In the genomic region with DNA sequence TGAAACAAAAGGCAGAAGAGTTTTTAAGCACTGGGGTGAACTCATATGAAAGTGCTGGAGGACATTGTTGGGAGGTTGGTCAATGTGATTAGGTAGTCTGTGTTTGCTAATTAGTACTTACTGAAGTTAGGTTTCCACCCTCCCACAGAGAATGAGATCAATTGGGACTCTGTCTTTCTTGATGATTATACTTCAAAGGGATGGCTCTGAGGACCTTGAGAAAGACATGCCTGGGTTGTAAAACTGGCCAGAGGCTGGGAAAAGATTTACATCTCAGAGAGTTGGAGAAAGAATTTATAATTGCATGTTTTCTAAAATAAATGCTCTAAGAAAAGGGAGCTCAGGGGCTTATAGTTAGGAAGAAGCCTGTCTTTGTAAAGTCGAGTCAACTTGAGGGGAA, we compare ENCODE assay signal across 22 cellular contexts.
DNase-seq lines count a peak whose midpoint lies in the region; ATAC-seq, FAIRE-seq and TF ChIP-seq lines count a peak whose summit lies in the region.
"Had no signal": no experiment of that assay in that cellular context is flagged by ENCODE, and none has a peak within 500 bp of the region (broad histone marks: within the 10 kb centered on the region; RNA-seq: fewer than 3 reads in every experiment).

No MANE protein-coding gene starts in this region.

- H3K9me3 ChIP-seq in GM12878 (replicated peaks; ENCODE audit: control insufficient read depth, insufficient read depth, low read length): no peaks in the 10 kb centered on the region
- H3K9me3 ChIP-seq: A549, BE2C, BLaER1, Caco-2 had no signal

- in situ Hi-C loops in GM12878 (cut with MboI): no loop called here

- CTCF ChIA-PET in GM12878 (lab: Yijun Ruan, JAX): interaction anchor here (0.5 to 2.4 kb wide), 4 partner anchors 30 to 1440 kb away, joined by 3 to 7 read pairs (median 4); no protein-coding TSS in a partner anchor

- 0% methylated on average over 1 of the region's 1 CpG for WGBS in GM12878 (ENCODE audit: insufficient coverage, insufficient replicate concordance, low lambda C conversion rate, missing lambda C conversion rate)
- WGBS in mesendoderm (ENCODE audit: extremely low coverage, insufficient coverage, low lambda C conversion rate): no CpG with 5 or more reads among the region's 1 CpG

- peak; percentile 28 for DNase-seq in COLO829 (ENCODE audit: low spot score)
- no peak for DNase-seq in GM12878 (ENCODE audit: low read depth, low spot score)
- peak; percentile 27 for DNase-seq in mesendoderm
- DNase-seq in NCI-H1694 treated with DMSO at 0.1 percent for 48 hours (lab: John Stamatoyannopoulos, UW): no peak
- no peak for DNase-seq in AG08395 (ENCODE audit: low spot score)
- DNase-seq in H7: no peak
- DNase-seq: BE2C; C1 segment of cervical spinal cord; Caco-2; Calu3; CD4-positive, alpha-beta memory T cell; CD4-positive, CD25-positive, alpha-beta regulatory T cell; CD8-positive, alpha-beta memory T cell; DMS79 treated with DMSO at 0.1 percent for 48 hours; GDM1 had no signal

- H3K4ac ChIP-seq in mesendoderm (ENCODE audit: low read depth, low read length): no peak overlapping the region

- BruUV-seq in GM12878 (replicated peaks; lab: Mats Ljungman, UMichigan): no TSS peak

- no peaks in the 10 kb centered on the region for H3K27me3 ChIP-seq in GM12878 (replicated peaks in 1 of 2; ENCODE audit: control insufficient read depth in 2 of 2, insufficient read depth in 2 of 2, low read length in 1 of 2)
- H3K27me3 ChIP-seq in mesendoderm (ENCODE audit: insufficient read depth, low read length, poor library complexity): no peaks in the 10 kb centered on the region
- H3K27me3 ChIP-seq in H7 (ENCODE audit: control insufficient read depth, insufficient read depth, low read length): no peaks in the 10 kb centered on the region
- H3K27me3 ChIP-seq: BE2C, BLaER1 had no signal

- H4K5ac ChIP-seq in mesendoderm (ENCODE audit: low read length): no peak overlapping the region

- H3K18ac ChIP-seq in mesendoderm (ENCODE audit: low read length): no peak overlapping the region

- peak; percentile 6 for ATAC-seq in GM18868 (IDR thresholded peaks at IDR 0.05; ENCODE audit: unreplicated experiment)
- peak; percentile 21; the same call in 1 of the 3 replicates for ATAC-seq in GM12878
- no peak for ATAC-seq in HG03521 (IDR thresholded peaks at IDR 0.05; ENCODE audit: unreplicated experiment)
- ATAC-seq: A549 had no signal

- H3K4me2 ChIP-seq in GM12878 (ENCODE audit: control insufficient read depth, insufficient read depth) (no peak overlapping the region), mesendoderm (ENCODE audit: low read length) (no peak overlapping the region)
- H3K4me2 ChIP-seq: A549, BLaER1 had no signal

- no peak overlapping the region for H4K8ac ChIP-seq in mesendoderm (ENCODE audit: low read depth, low read length)

- H3K56ac ChIP-seq in mesendoderm (ENCODE audit: low read length): no peak overlapping the region

- no peaks in the 10 kb centered on the region for H3K79me2 ChIP-seq in GM12878 (ENCODE audit: control insufficient read depth, insufficient read depth, low read length)
- no peaks in the 10 kb centered on the region for H3K79me2 ChIP-seq in mesendoderm (ENCODE audit: control insufficient read depth, insufficient read depth, low read length)

- no peak for TF ChIP-seq RAD21 in GM12878 (IDR thresholded peaks at IDR 0.05; ENCODE audit: insufficient read depth, low read depth, low read length)

- no peak overlapping the region for H2AFZ ChIP-seq in GM12878 (ENCODE audit: control insufficient read depth, low read depth, low read length)

- POLR2A ChIA-PET in GM12878 (lab: Charles Lee): no interaction called here

- no peak overlapping the region for H2BK120ac ChIP-seq in mesendoderm (ENCODE audit: low read depth, low read length)

- H3K79me1 ChIP-seq in mesendoderm (ENCODE audit: low read length): no peaks in the 10 kb centered on the region

- H2AK5ac ChIP-seq in mesendoderm (ENCODE audit: low read length): no peak overlapping the region

- no peak for TF ChIP-seq POLR2A in GM12878 (IDR thresholded peaks at IDR 0.05; ENCODE audit: low read depth, low read length)

- no peaks in the 10 kb centered on the region for H4K20me1 ChIP-seq in GM12878 (ENCODE audit: control insufficient read depth, insufficient read depth)
- H4K20me1 ChIP-seq: BLaER1 had no signal

- H3K4me1 ChIP-seq in GM12878 (ENCODE audit: control insufficient read depth, insufficient read depth, low read length): no peaks in the 10 kb centered on the region
- H3K4me1 ChIP-seq in mesendoderm (ENCODE audit: control insufficient read depth, low read depth, low read length): no peaks in the 10 kb centered on the region
- H3K4me1 ChIP-seq: BE2C, Caco-2 had no signal

- H3K27ac ChIP-seq in GM12878 (ENCODE audit: control insufficient read depth, insufficient read depth) (no peak overlapping the region), mesendoderm (ENCODE audit: low read depth, low read length) (no peak overlapping the region)
- H3K27ac ChIP-seq: 22Rv1, A549, BLaER1 had no signal

- no peak for FAIRE-seq in GM12878 (lab: Jason Lieb, UNC)
- FAIRE-seq: A549, D721Med, GM12891 had no signal

- no peak for TF ChIP-seq EP300 in GM12878 (IDR thresholded peaks at IDR 0.05; ENCODE audit: borderline replicate concordance in 1 of 2, control insufficient read depth in 1 of 2, low read depth in 2 of 2, low read length in 2 of 2)

- no peak overlapping the region for H2BK15ac ChIP-seq in mesendoderm (replicated peaks; ENCODE audit: low read depth)

- no peak overlapping the region for H3K23ac ChIP-seq in mesendoderm (ENCODE audit: low read length)

- H3K36me3 ChIP-seq in GM12878 (ENCODE audit: control insufficient read depth in 2 of 2, insufficient read depth in 2 of 2, low read length in 1 of 2): no peaks in the 10 kb centered on the region
- H3K36me3 ChIP-seq in mesendoderm (ENCODE audit: control insufficient read depth, insufficient read depth, low read length): no peaks in the 10 kb centered on the region
- no peaks in the 10 kb centered on the region for H3K36me3 ChIP-seq in H7 (replicated peaks; ENCODE audit: control insufficient read depth, insufficient read depth, low read length)
- H3K36me3 ChIP-seq: BE2C, BLaER1 had no signal

- H2BK5ac ChIP-seq in mesendoderm (ENCODE audit: low read length): no peak overlapping the region

- H3K4me3 ChIP-seq in GM12878 (no peak overlapping the region), mesendoderm (ENCODE audit: low read length) (no peak overlapping the region), H7 (ENCODE audit: insufficient read depth, low read depth, low read length) (no peak overlapping the region)
- H3K4me3 ChIP-seq: A549, BLaER1 had no signal

- H3K9ac ChIP-seq in GM12878 (ENCODE audit: control insufficient read depth, insufficient read depth, low read length): no peak overlapping the region
- H3K9ac ChIP-seq in mesendoderm (ENCODE audit: low read length): no peak overlapping the region
- H3K9ac ChIP-seq: BLaER1 had no signal

- intact Hi-C loops in GM12878 (cut with micrococcal nuclease; ENCODE audit: unreplicated experiment): no loop called here

- no peak for TF ChIP-seq CTCF in GM12878 (IDR thresholded peaks at IDR 0.05 in 2 of 3, conservative IDR thresholded peaks at IDR 0.05 in 1 of 3; ENCODE audit: control insufficient read depth in 2 of 3, extremely low read depth in 1 of 3, insufficient read depth in 1 of 3, low read depth in 3 of 3, low read length in 3 of 3)

- RAD21 ChIA-PET in GM12878 (lab: Charles Lee; ENCODE audit: unreplicated experiment): interaction anchor here (1.4 kb wide), 1 partner anchor 31 kb away, joined by 4 read pairs; no protein-coding TSS in a partner anchor

- SMC1A ChIA-PET in GM12878 (lab: Charles Lee; ENCODE audit: uncharacterized antibody, unreplicated experiment): interaction anchor here (0.7 to 2.4 kb wide), 4 partner anchors 11 to 20 kb away, joined by 3 to 5 read pairs (median 4); no protein-coding TSS in a partner anchor

TF ChIP-seq in GM12878, 131 proteins besides CTCF, POLR2A, EP300 and RAD21 (continues in another document):
- no peak for TF ChIP-seq SP1 (IDR thresholded peaks at IDR 0.05; ENCODE audit: low read depth, low read length)
- TF ChIP-seq USF2 (IDR thresholded peaks at IDR 0.05; ENCODE audit: borderline replicate concordance, low read depth, low read length): no peak
- TF ChIP-seq CEBPB (IDR thresholded peaks at IDR 0.05; ENCODE audit: borderline replicate concordance in 1 of 2, low read depth in 2 of 2, low read length in 2 of 2): no peak
- TF ChIP-seq IKZF2 (IDR thresholded peaks at IDR 0.05): no peak
- TF ChIP-seq NFIC (IDR thresholded peaks at IDR 0.05; ENCODE audit: low read depth, low read length): no peak
- no peak for TF ChIP-seq DPF2 (IDR thresholded peaks at IDR 0.05)
- TF ChIP-seq, protein P1, sequence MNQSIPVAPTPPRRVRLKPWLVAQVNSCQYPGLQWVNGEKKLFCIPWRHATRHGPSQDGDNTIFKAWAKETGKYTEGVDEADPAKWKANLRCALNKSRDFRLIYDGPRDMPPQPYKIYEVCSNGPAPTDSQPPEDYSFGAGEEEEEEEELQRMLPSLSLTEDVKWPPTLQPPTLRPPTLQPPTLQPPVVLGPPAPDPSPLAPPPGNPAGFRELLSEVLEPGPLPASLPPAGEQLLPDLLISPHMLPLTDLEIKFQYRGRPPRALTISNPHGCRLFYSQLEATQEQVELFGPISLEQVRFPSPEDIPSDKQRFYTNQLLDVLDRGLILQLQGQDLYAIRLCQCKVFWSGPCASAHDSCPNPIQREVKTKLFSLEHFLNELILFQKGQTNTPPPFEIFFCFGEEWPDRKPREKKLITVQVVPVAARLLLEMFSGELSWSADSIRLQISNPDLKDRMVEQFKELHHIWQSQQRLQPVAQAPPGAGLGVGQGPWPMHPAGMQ (IDR thresholded peaks at IDR 0.05; ENCODE audit: borderline replicate concordance): no peak
- TF ChIP-seq SIX5 (IDR thresholded peaks at IDR 0.05; ENCODE audit: low read depth, low read length, severe bottlenecking): no peak
- TF ChIP-seq BMI1 (IDR thresholded peaks at IDR 0.05; ENCODE audit: borderline replicate concordance): no peak

Comparison
In these comparisons a context has a peak if more than half of its experiments do, and no peak if none do; other contexts are left out.
1. DNase-seq: peak in COLO829 (single experiment) and mesendoderm (single experiment); none in GM12878 (single experiment), NCI-H1694 treated with DMSO at 0.1 percent for 48 hours (single experiment), AG08395 (single experiment) and H7 (single experiment).